In the genomic region with DNA sequence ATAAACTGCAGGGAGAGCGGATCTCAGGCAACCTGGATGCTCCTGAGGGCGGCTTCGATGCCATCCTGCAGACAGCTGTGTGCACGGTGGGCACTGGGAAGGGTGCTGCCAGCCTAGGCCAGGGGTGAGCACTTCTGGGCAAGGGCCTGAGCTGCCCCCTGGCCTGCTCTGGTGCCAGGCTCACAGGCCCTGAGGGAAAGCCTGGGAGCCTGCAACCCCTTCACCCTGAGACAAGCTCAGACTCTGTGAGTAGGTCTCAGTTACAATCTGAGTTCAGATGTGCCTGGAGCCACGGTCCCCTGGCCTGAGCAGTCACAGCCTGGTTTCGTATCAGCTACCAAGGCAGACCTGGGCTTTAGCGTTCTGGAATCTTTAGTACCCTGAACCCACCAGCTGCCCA, we compare ENCODE assay signal across 33 cellular contexts.
"Had no signal": no experiment of that assay in that cellular context is flagged by ENCODE, and none has a peak within 500 bp of the region (broad histone marks: within the 10 kb centered on the region; RNA-seq: fewer than 3 reads in every experiment).

No MANE protein-coding gene starts in this region.

- H3K27me3 Mint-ChIP-seq: activated CD4-positive, alpha-beta memory T cell treated with anti-CD3 and anti-CD28 coated beads, Interleukin-2, amount 10 ng/mL, durations not matched to agents 7 days and 5 days; activated naive CD4-positive, alpha-beta T cell treated with anti-CD3 and anti-CD28 coated beads, Interleukin-2, amount 50 U/mL, for 24 hours; activated naive CD8-positive, alpha-beta T cell treated with anti-CD3 and anti-CD28 coated beads, Interleukin-2, amount 10 ng/mL, durations not matched to agents 7 days and 5 days; activated T-helper 17 cell treated with anti-CD3 and anti-CD28 coated beads, Interleukin-2, amount 50 U/mL, for 72 hours; T-cell had no signal

- H3K4me2 ChIP-seq: PC-9 had no signal

- H3K4me3 ChIP-seq: ascending aorta, cardiac muscle cell, PC-9 had no signal

- H3K4me1 ChIP-seq: ascending aorta had no signal

- H3K27ac ChIP-seq: ascending aorta, cardiac muscle cell, PC-9, VCaP had no signal

- H3K9me3 Mint-ChIP-seq: activated CD4-positive, alpha-beta memory T cell treated with anti-CD3 and anti-CD28 coated beads, Interleukin-2, amount 10 ng/mL, durations not matched to agents 7 days and 5 days; activated naive CD4-positive, alpha-beta T cell treated with anti-CD3 and anti-CD28 coated beads, Interleukin-2, amount 50 U/mL, for 24 hours; activated naive CD8-positive, alpha-beta T cell treated with anti-CD3 and anti-CD28 coated beads, Interleukin-2, amount 10 ng/mL, durations not matched to agents 7 days and 5 days; activated T-cell treated with anti-CD3 and anti-CD28 coated beads, Interleukin-2, amount 50 U/mL, for 72 hours; activated T-helper 17 cell treated with anti-CD3 and anti-CD28 coated beads, Interleukin-2, amount 50 U/mL, for 72 hours; T-cell had no signal

- H2AFZ ChIP-seq: PC-9 had no signal

- H3K27ac Mint-ChIP-seq: activated CD4-positive, alpha-beta memory T cell treated with anti-CD3 and anti-CD28 coated beads, Interleukin-2, amount 10 ng/mL, durations not matched to agents 7 days and 5 days; activated naive CD4-positive, alpha-beta T cell treated with anti-CD3 and anti-CD28 coated beads, Interleukin-2, amount 50 U/mL, for 24 hours; activated naive CD8-positive, alpha-beta T cell treated with anti-CD3 and anti-CD28 coated beads, Interleukin-2, amount 10 ng/mL, durations not matched to agents 7 days and 5 days; activated T-cell treated with anti-CD3 and anti-CD28 coated beads, Interleukin-2, amount 50 U/mL, for 72 hours; activated T-helper 17 cell treated with anti-CD3 and anti-CD28 coated beads, Interleukin-2, amount 50 U/mL, for 72 hours; T-cell had no signal

- H3K36me3 ChIP-seq: ascending aorta, cardiac muscle cell had no signal

- DNase-seq: activated CD4-positive, alpha-beta memory T cell treated with anti-CD3 and anti-CD28 coated beads, Interleukin-2, amount 10 ng/mL, durations not matched to agents 7 days and 5 days; activated CD4-positive, alpha-beta T cell treated with anti-CD3 and anti-CD28 coated beads for 1 hour; activated CD4-positive, alpha-beta T cell treated with anti-CD3 and anti-CD28 coated beads for 48 hours; activated CD4-positive, CD25-positive, alpha-beta regulatory T cell; activated effector memory CD4-positive, alpha-beta T cell treated with anti-CD3 and anti-CD28 coated beads, Interleukin-2, amount 50 U/mL, for 16 hours; activated naive CD4-positive, alpha-beta T cell treated with Interleukin-2 at 50 U/mL for 16 hours; activated naive CD8-positive, alpha-beta T cell treated with anti-CD3 and anti-CD28 coated beads, Interleukin-2, amount 10 ng/mL, durations not matched to agents 7 days and 5 days; activated T-cell treated with anti-CD3 and anti-CD28 coated beads, Interleukin-2, amount 50 U/mL, for 1 hour; activated T-cell treated with anti-CD3 and anti-CD28 coated beads, Interleukin-2, amount 50 U/mL, for 72 hours; amygdala; Karpas-422; KBM-7; MM.1S; MV-4-11; NCI-H1092; NCI-H1436 treated with DMSO at 0.1 percent for 48 hours; NCI-H1694 treated with DMSO at 0.1 percent for 48 hours; NCI-H2029; NCI-H345; NCI-H526; NCI-H748 treated with DMSO at 0.1 percent for 48 hours; NK-92 treated with Interleukin-12 subunit alpha and Interleukin-12 subunit beta, amount 100 ng/mL, for 24 hours; PC-9; SIG-M5; T-cell; T-helper 2 cell; T-helper 9 cell had no signal

- H3K36me3 Mint-ChIP-seq: activated naive CD4-positive, alpha-beta T cell treated with anti-CD3 and anti-CD28 coated beads, Interleukin-2, amount 50 U/mL, for 24 hours; activated naive CD8-positive, alpha-beta T cell treated with anti-CD3 and anti-CD28 coated beads, Interleukin-2, amount 10 ng/mL, durations not matched to agents 7 days and 5 days; T-cell had no signal

- H3K4me3 Mint-ChIP-seq: activated CD4-positive, alpha-beta memory T cell treated with anti-CD3 and anti-CD28 coated beads, Interleukin-2, amount 10 ng/mL, durations not matched to agents 7 days and 5 days; activated naive CD4-positive, alpha-beta T cell treated with anti-CD3 and anti-CD28 coated beads, Interleukin-2, amount 50 U/mL, for 24 hours; activated naive CD8-positive, alpha-beta T cell treated with anti-CD3 and anti-CD28 coated beads, Interleukin-2, amount 10 ng/mL, durations not matched to agents 7 days and 5 days; activated T-cell treated with anti-CD3 and anti-CD28 coated beads, Interleukin-2, amount 50 U/mL, for 72 hours; activated T-helper 17 cell treated with anti-CD3 and anti-CD28 coated beads, Interleukin-2, amount 50 U/mL, for 72 hours; T-cell had no signal

- H3K27me3 ChIP-seq: ascending aorta, cardiac muscle cell had no signal

- H3K9me3 ChIP-seq: ascending aorta had no signal

- ATAC-seq: activated T-cell treated with anti-CD3 and anti-CD28 coated beads, Interleukin-2, amount 50 U/mL, for 72 hours; activated T-helper 17 cell treated with anti-CD3 and anti-CD28 coated beads, Interleukin-2, amount 50 U/mL, for 72 hours; SK-N-SH treated with all-trans-retinoic acid at 6 μM for 48 hours; T-cell had no signal

- H3K4me1 Mint-ChIP-seq: activated CD4-positive, alpha-beta memory T cell treated with anti-CD3 and anti-CD28 coated beads, Interleukin-2, amount 10 ng/mL, durations not matched to agents 7 days and 5 days; activated naive CD4-positive, alpha-beta T cell treated with anti-CD3 and anti-CD28 coated beads, Interleukin-2, amount 50 U/mL, for 24 hours; activated naive CD8-positive, alpha-beta T cell treated with anti-CD3 and anti-CD28 coated beads, Interleukin-2, amount 10 ng/mL, durations not matched to agents 7 days and 5 days; activated T-helper 17 cell treated with anti-CD3 and anti-CD28 coated beads, Interleukin-2, amount 50 U/mL, for 72 hours had no signal
